Comparison of ENCODE assay signal across 8 cellular contexts in the genomic region with DNA sequence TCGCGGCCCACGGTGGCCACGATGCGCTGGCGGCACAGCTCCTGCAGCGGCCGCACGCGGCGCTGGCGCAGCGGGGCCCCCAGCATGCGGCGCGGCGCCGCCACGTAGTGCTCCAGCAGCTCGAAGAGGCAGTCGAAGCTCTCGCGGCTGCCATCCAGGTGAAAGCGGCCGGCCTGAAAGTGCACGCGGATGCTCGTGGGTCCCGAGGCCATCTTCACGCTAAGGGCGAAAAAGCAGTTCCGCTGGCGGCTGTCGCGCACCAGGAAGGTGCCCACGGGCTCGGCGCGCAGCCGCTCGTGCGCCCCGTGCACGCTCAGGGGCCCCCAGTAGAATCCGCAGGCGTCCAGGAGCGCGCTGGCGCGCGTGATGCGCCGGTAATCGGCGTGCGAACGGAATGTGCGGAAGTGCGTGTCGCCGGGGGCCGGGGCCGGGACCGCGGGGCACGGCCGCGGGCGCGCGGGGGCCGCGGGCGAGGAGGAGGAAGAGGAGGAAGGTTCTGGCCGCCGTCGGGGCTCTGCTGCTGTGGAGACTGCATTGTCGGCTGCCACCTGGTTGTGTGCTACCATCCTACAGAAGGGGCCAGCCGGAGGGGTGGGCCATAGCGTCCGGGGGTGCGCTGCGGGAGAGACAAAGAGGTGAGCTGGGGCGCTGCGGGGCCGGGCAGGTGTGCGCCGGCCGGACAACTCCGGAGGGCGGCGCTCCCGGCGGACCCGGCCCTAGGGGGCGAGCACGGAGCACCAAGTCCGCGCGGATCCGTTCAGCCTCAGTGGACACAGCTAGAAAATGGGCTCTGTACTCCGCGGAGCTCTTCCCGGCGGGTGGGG. TPM values are rescaled to one million over a fixed set of nuclear protein-coding genes. Genes with fewer than 3 reads are reported as not detected.
DNase-seq lines count a peak whose midpoint lies in the region; ATAC-seq and TF ChIP-seq lines count a peak whose summit lies in the region.

No MANE protein-coding gene starts in this region.

- peak overlapping the region; percentile 97 for H3K4me3 Mint-ChIP-seq in activated CD8-positive, alpha-beta T cell treated with anti-CD3 and anti-CD28 coated beads, Interleukin-2, amount 10 ng/mL, durations not matched to agents 7 days and 5 days
- peak overlapping the region; percentile 83 to 95 (median 88) for H3K4me3 Mint-ChIP-seq in naive B cell

- ATAC-seq in GM19452 (IDR thresholded peaks at IDR 0.05; ENCODE audit: unreplicated experiment) (peak; percentile 4), naive B cell (ENCODE audit: low read depth in 2 of 2) (peak; percentile 26 to 34)
- peak; percentile 2 for ATAC-seq in activated CD8-positive, alpha-beta T cell treated with anti-CD3 and anti-CD28 coated beads, Interleukin-2, amount 10 ng/mL, durations not matched to agents 7 days and 5 days

- no peaks in the 10 kb centered on the region for H3K9me3 Mint-ChIP-seq in activated CD8-positive, alpha-beta T cell treated with anti-CD3 and anti-CD28 coated beads, Interleukin-2, amount 10 ng/mL, durations not matched to agents 7 days and 5 days (ENCODE audit: insufficient read depth)
- peaks cover 0 to 1% (median 0%) of the 10 kb centered on the region in 7 donors for H3K9me3 Mint-ChIP-seq in naive B cell

- H3K4me3 ChIP-seq in NB4 (ENCODE audit: low read depth, low read length) (peak overlapping the region; percentile 48), epithelial cell of esophagus (ENCODE audit: low read length) (peak overlapping the region; percentile 53)

- POLR2A ChIA-PET in activated CD8-positive, alpha-beta T cell treated with anti-CD3 and anti-CD28 coated beads, Interleukin-2, amount 10 ng/mL, durations not matched to agents 7 days and 5 days (lab: Charles Lee): interaction anchor here (0.6 to 8.0 kb wide), 59 partner anchors 9 to 543 kb away, joined by 3 to 123 read pairs (median 5); a partner anchor contains a TSS

- no peaks in the 10 kb centered on the region for H3K27me3 Mint-ChIP-seq in activated CD8-positive, alpha-beta T cell treated with anti-CD3 and anti-CD28 coated beads, Interleukin-2, amount 10 ng/mL, durations not matched to agents 7 days and 5 days (ENCODE audit: low read depth)
- no peaks in the 10 kb centered on the region for H3K27me3 Mint-ChIP-seq in naive B cell

- peak; percentile 71 for DNase-seq in CD1c-positive myeloid dendritic cell (ENCODE audit: extremely low spot score)
- DNase-seq in NB4 (ENCODE audit: low read depth): peak; percentile 69
- DNase-seq in activated CD8-positive, alpha-beta T cell treated with anti-CD3 and anti-CD28 coated beads, Interleukin-2, amount 10 ng/mL, durations not matched to agents 7 days and 5 days: peak; percentile 70
- peak; percentile 63 for DNase-seq in epithelial cell of esophagus (ENCODE audit: low read depth)
- DNase-seq in naive B cell: peak; percentile 59
- DNase-seq in ureter (ENCODE audit: low spot score): peak; percentile 60
- no peak for DNase-seq in LoVo (ENCODE audit: low spot score)

- TF ChIP-seq POLR2A in NB4 (IDR thresholded peaks at IDR 0.05; ENCODE audit: extremely low read depth, insufficient read length): no peak

- CTCF ChIA-PET in activated CD8-positive, alpha-beta T cell treated with anti-CD3 and anti-CD28 coated beads, Interleukin-2, amount 10 ng/mL, durations not matched to agents 7 days and 5 days (lab: Charles Lee): interaction anchor here (0.7 to 8.3 kb wide), 49 partner anchors 17 to 306 kb away, joined by 3 to 210 read pairs (median 6); no protein-coding TSS in a partner anchor

- H3K36me3 Mint-ChIP-seq in activated CD8-positive, alpha-beta T cell treated with anti-CD3 and anti-CD28 coated beads, Interleukin-2, amount 10 ng/mL, durations not matched to agents 7 days and 5 days (ENCODE audit: low read depth): peaks cover 50% of the 10 kb centered on the region
- peaks cover 6 to 20% of the 10 kb centered on the region in 2 donors for H3K36me3 Mint-ChIP-seq in naive B cell

- peak; percentile 6 for TF ChIP-seq CTCF in NB4 (IDR thresholded peaks at IDR 0.05; ENCODE audit: low read depth, low read length)
- TF ChIP-seq CTCF in epithelial cell of esophagus (IDR thresholded peaks at IDR 0.05; ENCODE audit: insufficient read depth, low read depth, low read length, missing control alignments): no peak

- peaks cover 55% of the 10 kb centered on the region for H3K4me1 Mint-ChIP-seq in activated CD8-positive, alpha-beta T cell treated with anti-CD3 and anti-CD28 coated beads, Interleukin-2, amount 10 ng/mL, durations not matched to agents 7 days and 5 days (ENCODE audit: low read depth)
- peaks cover 44 to 67% (median 48%) of the 10 kb centered on the region in 3 donors for H3K4me1 Mint-ChIP-seq in naive B cell

- H3K27ac Mint-ChIP-seq in activated CD8-positive, alpha-beta T cell treated with anti-CD3 and anti-CD28 coated beads, Interleukin-2, amount 10 ng/mL, durations not matched to agents 7 days and 5 days: peak overlapping the region; percentile 90
- peak overlapping the region in 4 of 6 donors; percentile 65 to 94 (median 80) for H3K27ac Mint-ChIP-seq in naive B cell

RNA-seq across cellular contexts. Expression of a gene that starts 0.9 kb away (rescaled TPM):
- total RNA-seq in activated CD8-positive, alpha-beta T cell treated with anti-CD3 and anti-CD28 coated beads, Interleukin-2, amount 10 ng/mL, durations not matched to agents 7 days and 5 days: 100 to 1,000 TPM; 170 to 174 TPM
- polyA plus RNA-seq in naive B cell (ENCODE audit: low read depth in 6 of 6): 10 to 100 TPM; 19.8 to 62.0 (median 32.5) TPM
- 6.9 TPM for total RNA-seq in ureter

RNA-seq across cellular contexts. Expression of a gene that starts 14.0 kb away (rescaled TPM):
- total RNA-seq in activated CD8-positive, alpha-beta T cell treated with anti-CD3 and anti-CD28 coated beads, Interleukin-2, amount 10 ng/mL, durations not matched to agents 7 days and 5 days: not detected
- not detected for polyA plus RNA-seq in naive B cell (ENCODE audit: low read depth in 6 of 6)
- total RNA-seq in ureter: not detected

RNA-seq across cellular contexts. Expression of a gene that starts 18.3 kb away (rescaled TPM):
- not detected for total RNA-seq in activated CD8-positive, alpha-beta T cell treated with anti-CD3 and anti-CD28 coated beads, Interleukin-2, amount 10 ng/mL, durations not matched to agents 7 days and 5 days
- polyA plus RNA-seq in naive B cell (ENCODE audit: low read depth in 6 of 6): not detected
- not detected for total RNA-seq in ureter

RNA-seq across cellular contexts. Expression of a gene that starts 21.2 kb away (rescaled TPM):
- not detected for total RNA-seq in activated CD8-positive, alpha-beta T cell treated with anti-CD3 and anti-CD28 coated beads, Interleukin-2, amount 10 ng/mL, durations not matched to agents 7 days and 5 days
- polyA plus RNA-seq in naive B cell (ENCODE audit: low read depth in 6 of 6): not detected
- not detected for total RNA-seq in ureter

RNA-seq across cellular contexts. Expression of a gene that starts 26.0 kb away (rescaled TPM):
- total RNA-seq in activated CD8-positive, alpha-beta T cell treated with anti-CD3 and anti-CD28 coated beads, Interleukin-2, amount 10 ng/mL, durations not matched to agents 7 days and 5 days: not detected
- not detected for polyA plus RNA-seq in naive B cell (ENCODE audit: low read depth in 6 of 6)
- not detected for total RNA-seq in ureter

Comparison
In these comparisons a context has a peak if more than half of its experiments do, and no peak if none do; other contexts are left out.
1. RNA of a gene that starts 0.9 kb away (total RNA-seq): 170 to 174 TPM in activated CD8-positive, alpha-beta T cell treated with anti-CD3 and anti-CD28 coated beads, Interleukin-2, amount 10 ng/mL, durations not matched to agents 7 days and 5 days; 6.9 TPM in ureter (single experiment); every median in the first group is over 10 times any median in the second.
2. Peak in every context shown above with its lines, with median percentiles within 50 percentile points of each other: ATAC-seq.